24 cellular contexts compared by ENCODE assay signal in genomic region chr2:231519975-231520555, GRCh38. TPM values are rescaled to one million over a fixed set of nuclear protein-coding genes. Genes with fewer than 3 reads are reported as not detected.
DNase-seq lines count a peak whose midpoint lies in the region; ATAC-seq and TF ChIP-seq lines count a peak whose summit lies in the region.
"Had no signal": no experiment of that assay in that cellular context is flagged by ENCODE, and none has a peak within 500 bp of the region (broad histone marks: within the 10 kb centered on the region; RNA-seq: fewer than 3 reads in every experiment).

No MANE protein-coding gene starts in this region.

- H3K9me3 Mint-ChIP-seq in activated CD8-positive, alpha-beta memory T cell treated with anti-CD3 and anti-CD28 coated beads, Interleukin-2, amount 10 ng/mL, durations not matched to agents 7 days and 5 days (ENCODE audit: low read depth), result no peaks in the 10 kb centered on the region
- H3K9me3 Mint-ChIP-seq in central memory CD8-positive, alpha-beta T cell, result no peaks in the 10 kb centered on the region
- no peaks in the 10 kb centered on the region for H3K9me3 Mint-ChIP-seq in stimulated activated effector memory CD8-positive, alpha-beta T cell treated with anti-CD3 and anti-CD28 coated beads, Interleukin-12 subunit alpha, Interleukin-12 subunit beta, amount 100 ng/mL, for 72 hours
- H3K9me3 Mint-ChIP-seq: CD4-positive, CD25-positive, alpha-beta regulatory T cell; H9 had no signal

- CTCF ChIA-PET in activated CD8-positive, alpha-beta memory T cell treated with anti-CD3 and anti-CD28 coated beads, Interleukin-2, amount 10 ng/mL, durations not matched to agents 7 days and 5 days (lab: Charles Lee), result interaction anchor here (1.0 to 5.7 kb wide), 4 partner anchors 10 to 81 kb away, joined by 3 to 100 read pairs (median 9); partner anchors contain the start of gene NMUR1

- TF ChIP-seq POLR2A in erythroblast (IDR thresholded peaks at IDR 0.05; ENCODE audit: low read length), result no peak

- peak; percentile 35 for DNase-seq in activated CD8-positive, alpha-beta memory T cell treated with anti-CD3 and anti-CD28 coated beads, Interleukin-2, amount 50 U/mL, for 48 hours
- DNase-seq in activated CD8-positive, alpha-beta memory T cell treated with anti-CD3 and anti-CD28 coated beads, Interleukin-2, amount 10 ng/mL, durations not matched to agents 7 days and 5 days, result no peak
- DNase-seq in central memory CD8-positive, alpha-beta T cell (ENCODE audit: low spot score in 2 of 2), result no peak
- peak; percentile 59 for DNase-seq in mesenteric fat pad (ENCODE audit: low spot score)
- DNase-seq in stimulated activated effector memory CD8-positive, alpha-beta T cell treated with anti-CD3 and anti-CD28 coated beads, Interleukin-12 subunit alpha, Interleukin-12 subunit beta, amount 100 ng/mL, for 72 hours (ENCODE audit: low spot score in 2 of 2), result no peak
- DNase-seq in erythroblast (lab: John Stamatoyannopoulos, UW), result no peak
- no peak for DNase-seq in DMS79 (lab: John Stamatoyannopoulos, UW)
- DNase-seq: 8988T; CD4-positive, CD25-positive, alpha-beta regulatory T cell; COR-L47; DMS 273 treated with DMSO at 0.1 percent for 48 hours; GF-D8; H9; NCI-H1105 treated with DMSO at 0.1 percent for 48 hours; NCI-H1694 treated with DMSO at 0.1 percent for 48 hours; NCI-H2107; NCI-H510A; NCI-H748 treated with DMSO at 0.1 percent for 48 hours; SHP77 had no signal

- H3K36me3 Mint-ChIP-seq in activated CD8-positive, alpha-beta memory T cell treated with anti-CD3 and anti-CD28 coated beads, Interleukin-2, amount 10 ng/mL, durations not matched to agents 7 days and 5 days, result peaks cover 5% of the 10 kb centered on the region
- H3K36me3 Mint-ChIP-seq in central memory CD8-positive, alpha-beta T cell (ENCODE audit: insufficient read depth), result peaks cover 2% of the 10 kb centered on the region
- no peaks in the 10 kb centered on the region for H3K36me3 Mint-ChIP-seq in stimulated activated effector memory CD8-positive, alpha-beta T cell treated with anti-CD3 and anti-CD28 coated beads, Interleukin-12 subunit alpha, Interleukin-12 subunit beta, amount 100 ng/mL, for 72 hours
- H3K36me3 Mint-ChIP-seq: CD4-positive, CD25-positive, alpha-beta regulatory T cell had no signal

- peaks cover 23% of the 10 kb centered on the region for H3K27me3 Mint-ChIP-seq in activated CD8-positive, alpha-beta memory T cell treated with anti-CD3 and anti-CD28 coated beads, Interleukin-2, amount 10 ng/mL, durations not matched to agents 7 days and 5 days
- no peaks in the 10 kb centered on the region for H3K27me3 Mint-ChIP-seq in central memory CD8-positive, alpha-beta T cell

- no peak overlapping the region for H3K4me3 Mint-ChIP-seq in activated CD8-positive, alpha-beta memory T cell treated with anti-CD3 and anti-CD28 coated beads, Interleukin-2, amount 10 ng/mL, durations not matched to agents 7 days and 5 days
- no peak overlapping the region for H3K4me3 Mint-ChIP-seq in central memory CD8-positive, alpha-beta T cell
- H3K4me3 Mint-ChIP-seq in stimulated activated effector memory CD8-positive, alpha-beta T cell treated with anti-CD3 and anti-CD28 coated beads, Interleukin-12 subunit alpha, Interleukin-12 subunit beta, amount 100 ng/mL, for 72 hours, result no peak overlapping the region
- H3K4me3 Mint-ChIP-seq: B cell; CD4-positive, CD25-positive, alpha-beta regulatory T cell; H9 had no signal

- H3K27ac Mint-ChIP-seq in activated CD8-positive, alpha-beta memory T cell treated with anti-CD3 and anti-CD28 coated beads, Interleukin-2, amount 10 ng/mL, durations not matched to agents 7 days and 5 days, result no peak overlapping the region
- peak overlapping the region; percentile 2 for H3K27ac Mint-ChIP-seq in central memory CD8-positive, alpha-beta T cell (ENCODE audit: low read depth)
- H3K27ac Mint-ChIP-seq in stimulated activated effector memory CD8-positive, alpha-beta T cell treated with anti-CD3 and anti-CD28 coated beads, Interleukin-12 subunit alpha, Interleukin-12 subunit beta, amount 100 ng/mL, for 72 hours, result peak overlapping the region; percentile 81
- H3K27ac Mint-ChIP-seq: B cell, H9 had no signal

- ATAC-seq in activated CD8-positive, alpha-beta memory T cell treated with anti-CD3 and anti-CD28 coated beads, Interleukin-2, amount 10 ng/mL, durations not matched to agents 7 days and 5 days, result no peak
- no peak for ATAC-seq in central memory CD8-positive, alpha-beta T cell (replicated peaks; ENCODE audit: extremely low read depth, poor library complexity, severe bottlenecking)
- ATAC-seq in stimulated activated effector memory CD8-positive, alpha-beta T cell treated with anti-CD3 and anti-CD28 coated beads, Interleukin-12 subunit alpha, Interleukin-12 subunit beta, amount 100 ng/mL, for 72 hours, result no peak
- ATAC-seq in GM18517 (IDR thresholded peaks at IDR 0.05; ENCODE audit: unreplicated experiment), result no peak

- H3K4me1 Mint-ChIP-seq in activated CD8-positive, alpha-beta memory T cell treated with anti-CD3 and anti-CD28 coated beads, Interleukin-2, amount 10 ng/mL, durations not matched to agents 7 days and 5 days, result peaks cover 56% of the 10 kb centered on the region
- H3K4me1 Mint-ChIP-seq in central memory CD8-positive, alpha-beta T cell, result peaks cover 46% of the 10 kb centered on the region
- peaks cover 40% of the 10 kb centered on the region for H3K4me1 Mint-ChIP-seq in stimulated activated effector memory CD8-positive, alpha-beta T cell treated with anti-CD3 and anti-CD28 coated beads, Interleukin-12 subunit alpha, Interleukin-12 subunit beta, amount 100 ng/mL, for 72 hours

RNA-seq across cellular contexts. Expression of gene NMUR1, which starts 10.2 kb away (rescaled TPM):
- total RNA-seq in activated CD8-positive, alpha-beta memory T cell treated with anti-CD3 and anti-CD28 coated beads, Interleukin-2, amount 10 ng/mL, durations not matched to agents 7 days and 5 days, result 1 to 10 TPM; 3.6 to 8.6 TPM
- 1.4 TPM for total RNA-seq in mesenteric fat pad
- total RNA-seq: Daoy, OCI-LY7, RPMI7951 had no signal

RNA-seq across cellular contexts. Expression of gene NCL, which starts 55.8 kb away (rescaled TPM):
- 100 to 1,000 TPM; 634 to 820 TPM for total RNA-seq in activated CD8-positive, alpha-beta memory T cell treated with anti-CD3 and anti-CD28 coated beads, Interleukin-2, amount 10 ng/mL, durations not matched to agents 7 days and 5 days
- 512 TPM for total RNA-seq in mesenteric fat pad

Comparison
In these comparisons a context has a peak if more than half of its experiments do, and no peak if none do; other contexts are left out.
1. DNase-seq: peak in activated CD8-positive, alpha-beta memory T cell treated with anti-CD3 and anti-CD28 coated beads, Interleukin-2, amount 50 U/mL, for 48 hours (single experiment) and mesenteric fat pad (single experiment); none in activated CD8-positive, alpha-beta memory T cell treated with anti-CD3 and anti-CD28 coated beads, Interleukin-2, amount 10 ng/mL, durations not matched to agents 7 days and 5 days (single experiment), central memory CD8-positive, alpha-beta T cell (0 of 2), stimulated activated effector memory CD8-positive, alpha-beta T cell treated with anti-CD3 and anti-CD28 coated beads, Interleukin-12 subunit alpha, Interleukin-12 subunit beta, amount 100 ng/mL, for 72 hours (0 of 2), erythroblast (0 of 2) and DMS79 (single experiment).